Comparison of ENCODE assay signal across 9 cellular contexts in genomic region chr9:127123239-127123935, GRCh38. TPM values are rescaled to one million over a fixed set of nuclear protein-coding genes. Genes with fewer than 3 reads are reported as not detected.
DNase-seq lines count a peak whose midpoint lies in the region; ATAC-seq and TF ChIP-seq lines count a peak whose summit lies in the region.
"Had no signal": no experiment of that assay in that cellular context is flagged by ENCODE, and none has a peak within 500 bp of the region (broad histone marks: within the 10 kb centered on the region; RNA-seq: fewer than 3 reads in every experiment).

No MANE protein-coding gene starts in this region.

- in situ Hi-C loops in astrocyte of the spinal cord (cut with HindIII; ENCODE audit: low sequenced_read_pairs) = no loop called here

- peaks cover 15 to 69% (median 47%) of the 10 kb centered on the region in 4 donors for H3K4me1 ChIP-seq in stomach
- H3K4me1 ChIP-seq in effector memory CD4-positive, alpha-beta T cell (ENCODE audit: control insufficient read depth, insufficient read depth, low read length, poor library complexity, severe bottlenecking) = peaks cover 4% of the 10 kb centered on the region

- TF ChIP-seq CTCF in astrocyte of the spinal cord (IDR thresholded peaks at IDR 0.05; ENCODE audit: low read depth, low read length) = no peak
- no peak for TF ChIP-seq CTCF in stomach (IDR thresholded peaks at IDR 0.05)

- WGBS in stomach, 5 donors = 45 to 74% (median 51%) methylated on average over 6 to 9 of the region's 9 CpGs

- no peak for TF ChIP-seq POLR2A in stomach (IDR thresholded peaks at IDR 0.05)

- H3K36me3 ChIP-seq in stomach = no peaks in the 10 kb centered on the region
- H3K36me3 ChIP-seq in effector memory CD4-positive, alpha-beta T cell (ENCODE audit: control insufficient read depth, insufficient read depth, low read length) = no peaks in the 10 kb centered on the region

- peaks cover 0 to 13% (median 0%) of the 10 kb centered on the region in 3 donors for H3K27me3 ChIP-seq in stomach
- peaks cover 3% of the 10 kb centered on the region for H3K27me3 ChIP-seq in effector memory CD4-positive, alpha-beta T cell (replicated peaks; ENCODE audit: control insufficient read depth, insufficient read depth, low read length, poor library complexity, severe bottlenecking)

- intact Hi-C loops in stomach (cut with DNase I; ENCODE audit: low total_unique reads) = no loop called here

- ATAC-seq in left lobe of liver (peak; percentile 8), HG02642 (IDR thresholded peaks at IDR 0.05; ENCODE audit: poor library complexity, unreplicated experiment) (no peak), GM18867 (IDR thresholded peaks at IDR 0.05; ENCODE audit: unreplicated experiment) (no peak)
- ATAC-seq: Panc1 had no signal

- peak overlapping the region; percentile 65 to 92 (median 89) for H3K27ac ChIP-seq in stomach
- H3K27ac ChIP-seq in effector memory CD4-positive, alpha-beta T cell (ENCODE audit: insufficient read depth, low read length, poor library complexity, severe bottlenecking) = no peak overlapping the region

- TF ChIP-seq EP300 in stomach (IDR thresholded peaks at IDR 0.05) = no peak

- no peaks in the 10 kb centered on the region for H3K9me3 ChIP-seq in stomach
- no peaks in the 10 kb centered on the region for H3K9me3 ChIP-seq in effector memory CD4-positive, alpha-beta T cell (ENCODE audit: control insufficient read depth, low read length)

- DNase-seq in NCI-H1105 treated with DMSO at 0.1 percent for 48 hours (lab: John Stamatoyannopoulos, UW) (peak; percentile 88), astrocyte of the spinal cord (ENCODE audit: low read depth, low spot score) (no peak), left lobe of liver (ENCODE audit: low spot score) (no peak), stomach (peak; percentile 49)
- no peak for DNase-seq in effector memory CD4-positive, alpha-beta T cell
- no peak for DNase-seq in activated naive CD4-positive, alpha-beta T cell treated with anti-CD3 and anti-CD28 coated beads, Interleukin-2, amount 50 U/mL, for 16 hours

- peak overlapping the region; percentile 3 for H3K4me3 ChIP-seq in astrocyte of the spinal cord (ENCODE audit: low read depth, low read length)
- peak overlapping the region in 3 of 4 donors; percentile 45 to 53 (median 51) for H3K4me3 ChIP-seq in stomach
- H3K4me3 ChIP-seq in effector memory CD4-positive, alpha-beta T cell (ENCODE audit: insufficient read depth, low read depth, low read length, poor library complexity, severe bottlenecking) = no peak overlapping the region

RNA-seq across cellular contexts. Expression of gene ANGPTL2, which starts 1.0 kb away (rescaled TPM):
- total RNA-seq in left lobe of liver = 2.8 TPM
- 10 to 100 TPM in 4 of 5 donors, 1 to 10 TPM in 1; 7.8 to 26.3 (median 14.0) TPM for total RNA-seq in stomach
- polyA plus RNA-seq in stomach = 1 to 10 TPM; 5.7 to 6.1 (median 5.7) TPM

Comparison
In these comparisons a context has a peak if more than half of its experiments do, and no peak if none do; other contexts are left out.
1. DNase-seq: peak in NCI-H1105 treated with DMSO at 0.1 percent for 48 hours (single experiment) and stomach (single experiment); none in astrocyte of the spinal cord (single experiment), left lobe of liver (single experiment), effector memory CD4-positive, alpha-beta T cell (0 of 3) and activated naive CD4-positive, alpha-beta T cell treated with anti-CD3 and anti-CD28 coated beads, Interleukin-2, amount 50 U/mL, for 16 hours (single experiment).